Comparison of ENCODE assay signal across 8 cellular contexts in the genomic region with DNA sequence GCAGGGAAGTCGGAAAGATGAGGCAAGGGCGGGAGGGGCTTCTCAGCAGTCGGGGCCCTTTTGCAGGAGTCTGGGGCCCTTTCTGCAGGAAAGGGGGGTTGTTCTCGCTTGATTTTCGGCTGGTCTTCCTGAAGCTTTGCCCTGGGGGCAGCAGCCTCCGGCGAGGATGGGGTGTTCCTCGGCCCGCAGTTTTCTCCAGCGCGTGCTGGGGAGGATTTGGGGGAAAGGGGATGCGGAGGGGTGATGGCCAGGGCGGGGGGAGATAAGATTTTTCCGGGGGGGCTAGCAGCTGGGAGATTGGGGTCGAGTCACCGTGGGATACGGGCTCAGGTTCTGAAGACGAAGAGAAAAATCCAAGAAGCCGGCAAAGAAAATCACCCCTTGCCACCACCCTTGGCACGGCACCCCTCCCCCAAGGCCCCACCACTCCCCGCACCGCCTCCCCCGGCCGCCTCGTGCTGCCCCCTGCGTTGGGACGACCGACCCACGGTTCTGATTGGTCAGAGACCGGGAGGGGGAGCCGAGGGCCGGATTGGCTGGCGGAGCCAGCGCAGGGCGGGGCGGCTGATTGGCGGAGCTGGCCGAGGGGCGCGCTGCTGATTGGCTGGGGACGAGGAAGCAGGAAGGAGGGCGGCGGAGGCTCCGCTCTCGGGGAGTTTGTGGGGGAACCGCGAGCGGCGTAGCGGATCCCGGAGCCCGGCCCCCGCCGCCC. TPM values are rescaled to one million over a fixed set of nuclear protein-coding genes. Genes with fewer than 3 reads are reported as not detected.
A peak's percentile ranks its signal among the peaks of the same experiment; 100 is the strongest.
DNase-seq lines count a peak whose midpoint lies in the region; ATAC-seq, FAIRE-seq and TF ChIP-seq lines count a peak whose summit lies in the region.

A gene (plus strand): TSS at position 654 of the 712 bp plus-strand sequence. CDS start 17,512 bp downstream, outside the sequence.

- DNase-seq in AG04449 (ENCODE audit: low read depth, low spot score) (peak; percentile 49), NCI-H2227 (lab: John Stamatoyannopoulos, UW; ENCODE audit: unreplicated experiment) (peak; percentile 95), WERI-Rb-1 (peak; percentile 99), bronchial epithelial cell (ENCODE audit: low read depth) (peak; percentile 80), iPS-NIHi7 (ENCODE audit: extremely low spot score) (peak; percentile 100), smooth muscle cell of the brain vasculature (ENCODE audit: low read depth, low spot score) (peak; percentile 80)

- CTCF ChIA-PET in AG04449 (lab: Yijun Ruan, JAX), result interaction anchor here (0.9 to 4.8 kb wide), 12 partner anchors 10 to 419 kb away, joined by 3 to 25 read pairs (median 4); a partner anchor contains a TSS

- no peaks in the 10 kb centered on the region for H3K9me3 ChIP-seq in WERI-Rb-1 (ENCODE audit: severe bottlenecking)

- H3K27ac ChIP-seq in WERI-Rb-1, result peak within 1 kb of the TSS; percentile 88

- ATAC-seq in GM18873 (IDR thresholded peaks at IDR 0.05; ENCODE audit: low FRiP score, unreplicated experiment), result peak; percentile 85
- peak; percentile 88 for ATAC-seq in HG03139 (IDR thresholded peaks at IDR 0.05; ENCODE audit: unreplicated experiment)

- TF ChIP-seq CTCF in AG04449 (IDR thresholded peaks at IDR 0.05; ENCODE audit: insufficient read depth, low read length, missing control alignments) (peak; percentile 23), WERI-Rb-1 (IDR thresholded peaks at IDR 0.05; ENCODE audit: low read depth, low read length) (no peak), bronchial epithelial cell (IDR thresholded peaks at IDR 0.05; ENCODE audit: insufficient read depth, low read length, severe bottlenecking) (no peak)

- POLR2A ChIA-PET in AG04449 (lab: Yijun Ruan, JAX), result no interaction called here

- H3K27me3 ChIP-seq in WERI-Rb-1 (ENCODE audit: insufficient read depth, low read depth, severe bottlenecking), result no peaks in the 10 kb centered on the region
- H3K27me3 ChIP-seq in bronchial epithelial cell (ENCODE audit: control insufficient read depth, insufficient read depth, low read length), result peaks cover 17% of the 10 kb centered on the region

- H3K4me3 ChIP-seq in AG04449 (ENCODE audit: low read depth, low read length) (peak within 1 kb of the TSS; percentile 67), WERI-Rb-1 (ENCODE audit: low read depth, low read length) (peak within 1 kb of the TSS; percentile 79), bronchial epithelial cell (ENCODE audit: low read depth, low read length) (peak within 1 kb of the TSS; percentile 64)

- no peak for FAIRE-seq in bronchial epithelial cell (lab: Jason Lieb, UNC)

- peaks cover 4% of the 10 kb centered on the region for H3K36me3 ChIP-seq in WERI-Rb-1
- H3K36me3 ChIP-seq in bronchial epithelial cell (ENCODE audit: control insufficient read depth, insufficient read depth, low read length), result no peaks in the 10 kb centered on the region

RNA-seq across cellular contexts. Expression of the gene that starts here (rescaled TPM):
- total RNA-seq in bronchial epithelial cell, result 4.2 and 6.3 TPM in 2 replicates

Comparison
In these comparisons a context has a peak if more than half of its experiments do, and no peak if none do; other contexts are left out.
1. Peak in every context shown above with its lines: DNase-seq, ATAC-seq, H3K4me3 ChIP-seq and H3K27ac ChIP-seq.
2. DNase-seq: peak in every context shown above with its lines; median percentile 100 in iPS-NIHi7; 99 in WERI-Rb-1; 95 in NCI-H2227; 80 in bronchial epithelial cell; 80 in smooth muscle cell of the brain vasculature; 49 in AG04449.